Comparison of ENCODE assay signal across 8 cellular contexts in genomic region chr15:90529369-90530249, GRCh38. TPM values are rescaled to one million over a fixed set of nuclear protein-coding genes. Genes with fewer than 3 reads are reported as not detected.
DNase-seq lines count a peak whose midpoint lies in the region; ATAC-seq, FAIRE-seq and TF ChIP-seq lines count a peak whose summit lies in the region.

Gene CRTC3, plus strand, starts transcription at chr15:90529923. Its CDS starts 149 bp downstream, at chr15:90530072.

- H3T11ph ChIP-seq in H9 (ENCODE audit: low read length), result no peak within 1 kb of the TSS

- H2BK5ac ChIP-seq in H9 (ENCODE audit: insufficient read length, low read length), result no peak within 1 kb of the TSS

- H3K27me3 ChIP-seq in H9 (ENCODE audit: insufficient read depth, low read length), result peaks cover 14% of the 10 kb centered on the region
- no peaks in the 10 kb centered on the region for H3K27me3 ChIP-seq in Loucy (ENCODE audit: insufficient read depth, low read length, poor library complexity, severe bottlenecking)
- no peaks in the 10 kb centered on the region for H3K27me3 ChIP-seq in kidney epithelial cell (ENCODE audit: control insufficient read depth, insufficient read depth, low read length)

- H4K20me1 ChIP-seq in H9 (ENCODE audit: control insufficient read depth, insufficient read depth, insufficient read length), result no peaks in the 10 kb centered on the region
- peaks cover 24% of the 10 kb centered on the region for H4K20me1 ChIP-seq in Loucy (ENCODE audit: insufficient read depth, low read length, poor library complexity, severe bottlenecking)

- no CpG with 5 or more reads among the region's 104 CpGs for WGBS in H9 (ENCODE audit: extremely low coverage, insufficient read length, low lambda C conversion rate)

- H3K9ac ChIP-seq in H9 (ENCODE audit: extremely low read depth, insufficient read length, low read length) (no peak within 1 kb of the TSS), Loucy (ENCODE audit: low read depth, low read length, poor library complexity, severe bottlenecking) (peak within 1 kb of the TSS; percentile 88)

- no peaks in the 10 kb centered on the region; the same call in 1 of the 2 replicates for H3K4me1 ChIP-seq in H9 (ENCODE audit: insufficient read depth, low read length)
- peaks cover 31% of the 10 kb centered on the region for H3K4me1 ChIP-seq in Loucy (ENCODE audit: insufficient read depth, low read length, poor library complexity, severe bottlenecking)

- H2BK120ac ChIP-seq in H9 (ENCODE audit: low read depth, low read length, poor library complexity, severe bottlenecking), result no peak within 1 kb of the TSS

- H2BK12ac ChIP-seq in H9 (ENCODE audit: insufficient read length, low read depth, low read length), result no peak within 1 kb of the TSS

- TF ChIP-seq POLR2A in GM12891 (IDR thresholded peaks at IDR 0.05; ENCODE audit: low read depth, low read length), result no peak

- no peaks in the 10 kb centered on the region for H3K79me1 ChIP-seq in H9 (ENCODE audit: insufficient read depth, low read depth, low read length, poor library complexity, severe bottlenecking)

- H3K18ac ChIP-seq in H9 (ENCODE audit: insufficient read length, low read depth, low read length), result no peak within 1 kb of the TSS

- no peak within 1 kb of the TSS for H4K8ac ChIP-seq in H9 (replicated peaks; ENCODE audit: insufficient read length, low read depth, low read length)

- H2BK20ac ChIP-seq in H9 (ENCODE audit: low read depth, low read length, poor library complexity, severe bottlenecking), result no peak within 1 kb of the TSS

- H3F3A ChIP-seq in Loucy (ENCODE audit: low read depth), result 0 out of 2 replicates have a peak, but pooled peaks cover 5% of the 10 kb centered on the region

- peak within 1 kb of the TSS; percentile 76 for H3K4me2 ChIP-seq in H9 (ENCODE audit: insufficient read depth, insufficient read length, low read length)
- H3K4me2 ChIP-seq in Loucy (ENCODE audit: low read depth, low read length, poor library complexity, severe bottlenecking), result peak within 1 kb of the TSS; percentile 100

- H3K27me3 Mint-ChIP-seq in H9 (ENCODE audit: low read depth), result peaks cover 69% of the 10 kb centered on the region
- H3K27me3 Mint-ChIP-seq in central memory CD8-positive, alpha-beta T cell, result no peaks in the 10 kb centered on the region

- peaks cover 0 to 4% of the 10 kb centered on the region in 2 experiments; a peak in 3 of 5 replicates for H3K9me3 Mint-ChIP-seq in H9
- no peaks in the 10 kb centered on the region for H3K9me3 Mint-ChIP-seq in central memory CD8-positive, alpha-beta T cell

- H3K36me3 ChIP-seq in Loucy (ENCODE audit: insufficient read depth, low read length), result no peaks in the 10 kb centered on the region
- no peaks in the 10 kb centered on the region for H3K36me3 ChIP-seq in kidney epithelial cell (ENCODE audit: control insufficient read depth, insufficient read depth, low read length)

- H3K4me1 Mint-ChIP-seq in H9, result peaks cover 6 to 18% of the 10 kb centered on the region in 2 experiments
- peaks cover 40% of the 10 kb centered on the region for H3K4me1 Mint-ChIP-seq in central memory CD8-positive, alpha-beta T cell

- H3K9me2 ChIP-seq in Loucy (replicated peaks; ENCODE audit: low read depth, low read length), result no peaks in the 10 kb centered on the region

- H3K9me3 ChIP-seq in H9 (ENCODE audit: control insufficient read depth, low read depth, low read length) (no peaks in the 10 kb centered on the region), Loucy (ENCODE audit: insufficient read depth, low read depth, low read length) (no peaks in the 10 kb centered on the region)

- H3K4me3 Mint-ChIP-seq in H9, result peak within 1 kb of the TSS; percentile 76 to 89
- peak within 1 kb of the TSS; percentile 93 for H3K4me3 Mint-ChIP-seq in central memory CD8-positive, alpha-beta T cell

- H3K4me3 ChIP-seq in Loucy (ENCODE audit: low read length, poor library complexity, severe bottlenecking) (peak within 1 kb of the TSS; percentile 96), kidney epithelial cell (ENCODE audit: low read depth, low read length) (peak within 1 kb of the TSS; percentile 71)

- no peak within 1 kb of the TSS for H3K23ac ChIP-seq in H9 (ENCODE audit: insufficient read length, low read depth, low read length)

- peak; percentile 83 for ATAC-seq in central memory CD8-positive, alpha-beta T cell (replicated peaks; ENCODE audit: extremely low read depth, poor library complexity, severe bottlenecking)

- DNase-seq in GM12891 (ENCODE audit: insufficient read length, low spot score) (peak; percentile 70), H9 (peak; percentile 46), kidney epithelial cell (ENCODE audit: low read depth) (no peak), GOT3 (lab: John Stamatoyannopoulos, UW) (no peak)
- DNase-seq in activated CD4-positive, CD25-positive, alpha-beta regulatory T cell (lab: John Stamatoyannopoulos, UW), result peak; percentile 18 to 48 (median 35)
- peak; percentile 36 to 39 for DNase-seq in central memory CD8-positive, alpha-beta T cell (ENCODE audit: low spot score in 2 of 2)
- DNase-seq in stimulated activated CD4-positive, alpha-beta T cell treated with anti-CD3 and anti-CD28 coated beads, Interleukin-1b, Interleukin-23, amount 100 ng/mL, for 24 hours (ENCODE audit: low read depth in 4 of 4, low spot score in 1 of 4), result peak; percentile 12 to 40 (median 30)

- H2AFZ ChIP-seq in H9 (ENCODE audit: low read length) (no peak within 1 kb of the TSS), Loucy (ENCODE audit: low read length) (peak within 1 kb of the TSS; percentile 88)

- H2BK15ac ChIP-seq in H9 (ENCODE audit: low read depth, low read length), result no peak within 1 kb of the TSS

- no peak within 1 kb of the TSS for H4K91ac ChIP-seq in H9 (ENCODE audit: insufficient read length, low read depth, low read length)

- peaks cover 5% of the 10 kb centered on the region for H3K23me2 ChIP-seq in H9 (ENCODE audit: insufficient read length, low read depth, low read length, poor library complexity, severe bottlenecking)

- H3K4ac ChIP-seq in H9 (ENCODE audit: low read depth, low read length), result no peak within 1 kb of the TSS

- peak; percentile 64 for FAIRE-seq in GM12891 (lab: Jason Lieb, UNC)

- H3K79me2 ChIP-seq in H9 (ENCODE audit: insufficient read depth, low read length) (no peaks in the 10 kb centered on the region), Loucy (ENCODE audit: insufficient read depth, low read length) (peaks cover 41% of the 10 kb centered on the region)

- peak within 1 kb of the TSS; percentile 24 for H3K14ac ChIP-seq in H9 (ENCODE audit: insufficient read depth, low read length)

- H3K36me3 Mint-ChIP-seq in H9 (ENCODE audit: insufficient read depth in 1 of 3, low read depth in 3 of 3), result no peaks in the 10 kb centered on the region
- peaks cover 3% of the 10 kb centered on the region for H3K36me3 Mint-ChIP-seq in central memory CD8-positive, alpha-beta T cell (ENCODE audit: insufficient read depth)

- no peak within 1 kb of the TSS for H4K5ac ChIP-seq in H9 (ENCODE audit: insufficient read length, low read depth, low read length)

- no peak within 1 kb of the TSS for H2AK5ac ChIP-seq in H9 (ENCODE audit: insufficient read length, low read length)

- no peak within 1 kb of the TSS for H3K27ac ChIP-seq in H9 (ENCODE audit: insufficient read length, low read depth, low read length)

- H3K56ac ChIP-seq in H9 (ENCODE audit: insufficient read length, low read depth, low read length), result no peak within 1 kb of the TSS

- no peak within 1 kb of the TSS for H3K27ac Mint-ChIP-seq in H9
- peak within 1 kb of the TSS; percentile 91 for H3K27ac Mint-ChIP-seq in central memory CD8-positive, alpha-beta T cell (ENCODE audit: low read depth)

- TF ChIP-seq CTCF in H9 (conservative IDR thresholded peaks at IDR 0.05) (no peak), Loucy (conservative IDR thresholded peaks at IDR 0.05; ENCODE audit: low read length) (no peak), kidney epithelial cell (IDR thresholded peaks at IDR 0.05; ENCODE audit: insufficient read depth, low read length, poor library complexity, severe bottlenecking) (no peak)

TF ChIP-seq in GM12891, 5 proteins besides CTCF, POLR2A, EP300 and RAD21:
- TF ChIP-seq POU2F2 (IDR thresholded peaks at IDR 0.05; ENCODE audit: low read depth, low read length) (no peak), PAX5 (IDR thresholded peaks at IDR 0.05; ENCODE audit: insufficient read depth, low read length, severe bottlenecking) (no peak), SPI1 (IDR thresholded peaks at IDR 0.05; ENCODE audit: low read depth, low read length) (no peak), TAF1 (IDR thresholded peaks at IDR 0.05; ENCODE audit: low read depth, low read length) (no peak), POLR2AphosphoS5 (IDR thresholded peaks at IDR 0.05; ENCODE audit: low read depth, low read length) (no peak)

RNA-seq across cellular contexts. Expression of gene CRTC3, which starts in this region (rescaled TPM):
- polyA plus RNA-seq in GM12891 (2012; ENCODE audit: low read depth, missing spikeins), result 14.7 TPM
- total RNA-seq in H9 (2021) (3.9 TPM in 2 replicates), kidney epithelial cell (14.1 and 18.8 TPM in 2 replicates)

Comparison
In these comparisons a context has a peak if more than half of its experiments do, and no peak if none do; other contexts are left out.
1. DNase-seq: peak in GM12891 (single experiment), H9 (single experiment), activated CD4-positive, CD25-positive, alpha-beta regulatory T cell (4 of 4), central memory CD8-positive, alpha-beta T cell (2 of 2) and stimulated activated CD4-positive, alpha-beta T cell treated with anti-CD3 and anti-CD28 coated beads, Interleukin-1b, Interleukin-23, amount 100 ng/mL, for 24 hours (4 of 4); none in kidney epithelial cell (single experiment) and GOT3 (single experiment).